In genomic region chr15:74055804-74056203, GRCh38 we compare ENCODE assay signal across 16 cellular contexts. TPM values are rescaled to one million over a fixed set of nuclear protein-coding genes. Genes with fewer than 3 reads are reported as not detected.
DNase-seq lines count a peak whose midpoint lies in the region; ATAC-seq and TF ChIP-seq lines count a peak whose summit lies in the region.
"Had no signal": no experiment of that assay in that cellular context is flagged by ENCODE, and none has a peak within 500 bp of the region (broad histone marks: within the 10 kb centered on the region; RNA-seq: fewer than 3 reads in every experiment).

No MANE protein-coding gene starts in this region.

- no peaks in the 10 kb centered on the region for H3K9me3 ChIP-seq in right atrium auricular region

- ATAC-seq in HG02884 (IDR thresholded peaks at IDR 0.05; ENCODE audit: unreplicated experiment): no peak
- ATAC-seq: CD8-positive, alpha-beta T cell; GM12878 had no signal

- H3K27ac ChIP-seq in coronary artery (no peak overlapping the region), right atrium auricular region (no peak overlapping the region)
- H3K27ac ChIP-seq: BLaER1 treated with 17β-estradiol and CSF1 and Interleukin-3, amounts not matched to agents 10 nM and 100 nM had no signal

- no peaks in the 10 kb centered on the region for H3K27me3 ChIP-seq in right atrium auricular region
- H3K27me3 ChIP-seq: BLaER1 treated with 17β-estradiol and CSF1 and Interleukin-3, amounts not matched to agents 10 nM and 100 nM had no signal

- H3K36me3 ChIP-seq in right atrium auricular region: no peaks in the 10 kb centered on the region
- H3K36me3 ChIP-seq: BLaER1 treated with 17β-estradiol and CSF1 and Interleukin-3, amounts not matched to agents 10 nM and 100 nM had no signal

- H3K4me1 ChIP-seq in right atrium auricular region: peaks cover 0 to 27% of the 10 kb centered on the region in 2 donors

- H3K4me3 ChIP-seq in coronary artery (no peak overlapping the region), right atrium auricular region (no peak overlapping the region)
- H3K4me3 ChIP-seq: BLaER1 treated with 17β-estradiol and CSF1 and Interleukin-3, amounts not matched to agents 10 nM and 100 nM; GM12878 had no signal

- no peak for TF ChIP-seq CTCF in coronary artery (IDR thresholded peaks at IDR 0.05)
- TF ChIP-seq CTCF in right atrium auricular region (IDR thresholded peaks at IDR 0.05): no peak

- DNase-seq in activated effector memory CD4-positive, alpha-beta T cell treated with anti-CD3 and anti-CD28 coated beads, Interleukin-2, amount 50 U/mL, for 16 hours: peak; percentile 24
- no peak for DNase-seq in activated effector memory CD4-positive, alpha-beta T cell treated with Interleukin-2 at 50 U/mL for 16 hours
- DNase-seq in RPMI7951 (ENCODE audit: low read depth) (peak; percentile 45), coronary artery (ENCODE audit: low spot score) (peak; percentile 12), right atrium auricular region (ENCODE audit: low spot score) (no peak), LoVo (ENCODE audit: low spot score) (no peak), NCI-H187 treated with DMSO at 0.1 percent for 48 hours (lab: John Stamatoyannopoulos, UW) (no peak)
- DNase-seq: 8988T; Calu3; CD8-positive, alpha-beta T cell; DMS79 treated with DMSO at 0.1 percent for 48 hours; H9; IMR-90 had no signal

RNA-seq across cellular contexts. Expression of gene GOLGA6A, which starts 26.5 kb away (rescaled TPM):
- total RNA-seq in RPMI7951 (2014; rRNA removed; shearing (Covaris generic)): not detected in 2 replicates
- not detected for total RNA-seq in right atrium auricular region
- total RNA-seq: Calu3; CD8-positive, alpha-beta T cell; GM12878; IMR-90 had no signal

Comparison
In these comparisons a context has a peak if more than half of its experiments do, and no peak if none do; other contexts are left out.
1. DNase-seq: peak in activated effector memory CD4-positive, alpha-beta T cell treated with anti-CD3 and anti-CD28 coated beads, Interleukin-2, amount 50 U/mL, for 16 hours (single experiment), RPMI7951 (single experiment) and coronary artery (single experiment); none in activated effector memory CD4-positive, alpha-beta T cell treated with Interleukin-2 at 50 U/mL for 16 hours (single experiment), right atrium auricular region (single experiment), LoVo (single experiment) and NCI-H187 treated with DMSO at 0.1 percent for 48 hours (single experiment).